In genomic region chr6:33271608-33272357, GRCh38 we compare ENCODE assay signal across 8 cellular contexts. TPM values are rescaled to one million over a fixed set of nuclear protein-coding genes. Genes with fewer than 3 reads are reported as not detected.
A peak's percentile ranks its signal among the peaks of the same experiment; 100 is the strongest.
DNase-seq lines count a peak whose midpoint lies in the region; TF ChIP-seq lines count a peak whose summit lies in the region.

TSS of gene RPS18 (plus strand) at chr6:33272075. CDS start at chr6:33272120, 45 bp downstream.
TSS of gene VPS52 (minus strand) at chr6:33271876. CDS start at chr6:33271675, 201 bp downstream.

- peak within 1 kb of the TSS; percentile 97 for H3K4me3 Mint-ChIP-seq in neural crest cell

- DNase-seq in HAP-1 (ENCODE audit: low spot score in 2 of 2), result peak; percentile 92 to 93
- DNase-seq in MM.1S, result peak; percentile 97
- peak; percentile 91 for DNase-seq in SIG-M5 (lab: John Stamatoyannopoulos, UW)
- DNase-seq in activated gamma-delta T cell (lab: John Stamatoyannopoulos, UW), result peak; percentile 75
- DNase-seq in fibroblast of villous mesenchyme (ENCODE audit: low read depth), result peak; percentile 100
- DNase-seq in neural crest cell (ENCODE audit: low read depth, low spot score), result peak; percentile 87

- H3K9ac ChIP-seq in ES-I3 (ENCODE audit: low read depth, low read length) (peak within 1 kb of the TSS; percentile 99), MM.1S (ENCODE audit: low read length) (peak within 1 kb of the TSS; percentile 94), stomach smooth muscle (ENCODE audit: low read length in 2 of 2) (peak within 1 kb of the TSS; percentile 98 to 99)

- H3K9me3 Mint-ChIP-seq in neural crest cell, result no peaks in the 10 kb centered on the region

- TF ChIP-seq CTCF in MM.1S (IDR thresholded peaks at IDR 0.05; ENCODE audit: low read length) (no peak), fibroblast of villous mesenchyme (IDR thresholded peaks at IDR 0.05; ENCODE audit: insufficient read depth, low read depth, low read length) (no peak), neural crest cell (conservative IDR thresholded peaks at IDR 0.05) (no peak)

- H3K4me1 Mint-ChIP-seq in neural crest cell, result peaks cover 57% of the 10 kb centered on the region

- H3K4me3 ChIP-seq in HAP-1, result peak within 1 kb of the TSS; percentile 78
- H3K4me3 ChIP-seq in MM.1S (ENCODE audit: low read length), result peak within 1 kb of the TSS; percentile 91
- peak within 1 kb of the TSS; percentile 99 for H3K4me3 ChIP-seq in fibroblast of villous mesenchyme (ENCODE audit: low read depth, low read length)
- H3K4me3 ChIP-seq in stomach smooth muscle (ENCODE audit: low read length in 2 of 2), result peak within 1 kb of the TSS; percentile 98

- H3K27ac ChIP-seq in MM.1S (ENCODE audit: low read length) (peak within 1 kb of the TSS; percentile 77), stomach smooth muscle (ENCODE audit: low read length) (peak within 1 kb of the TSS; percentile 98)

- peaks cover 22% of the 10 kb centered on the region for H4K20me1 ChIP-seq in MM.1S (ENCODE audit: insufficient read depth, low read length)

- H3K79me2 ChIP-seq in MM.1S (ENCODE audit: low read length), result peaks cover 60% of the 10 kb centered on the region

- H3K36me3 Mint-ChIP-seq in neural crest cell (ENCODE audit: low read depth), result peaks cover 20% of the 10 kb centered on the region

- H3K36me3 ChIP-seq in ES-I3 (ENCODE audit: insufficient read depth, low read length) (peaks cover 36% of the 10 kb centered on the region), HAP-1 (replicated peaks) (peaks cover 66% of the 10 kb centered on the region), MM.1S (replicated peaks; ENCODE audit: insufficient read depth, low read length) (peaks cover 12% of the 10 kb centered on the region; the same call in 1 of the 2 replicates), stomach smooth muscle (ENCODE audit: control insufficient read depth in 2 of 2, insufficient read depth in 2 of 2, low read length in 2 of 2) (peaks cover 33 to 51% of the 10 kb centered on the region in 2 donors)

- peaks cover 48% of the 10 kb centered on the region for H3F3A ChIP-seq in MM.1S (ENCODE audit: insufficient read depth, low read length)

- H3K4me2 ChIP-seq in MM.1S (ENCODE audit: low read depth, low read length), result peak within 1 kb of the TSS; percentile 81

- H3K27me3 Mint-ChIP-seq in neural crest cell (ENCODE audit: low read depth), result no peaks in the 10 kb centered on the region

- H3K27me3 ChIP-seq in HAP-1 (ENCODE audit: low read depth) (no peaks in the 10 kb centered on the region), MM.1S (replicated peaks; ENCODE audit: insufficient read depth, low read length) (no peaks in the 10 kb centered on the region), stomach smooth muscle (ENCODE audit: control insufficient read depth in 1 of 2, insufficient read depth in 2 of 2, low read length in 2 of 2) (no peaks in the 10 kb centered on the region)

- peaks cover 12% of the 10 kb centered on the region; the same call in 1 of the 2 replicates for H3K4me1 ChIP-seq in ES-I3 (ENCODE audit: insufficient read depth, low read length)
- H3K4me1 ChIP-seq in HAP-1, result peaks cover 25% of the 10 kb centered on the region
- peaks cover 9% of the 10 kb centered on the region for H3K4me1 ChIP-seq in MM.1S (ENCODE audit: low read length)
- H3K4me1 ChIP-seq in stomach smooth muscle (ENCODE audit: control insufficient read depth, insufficient read depth, low read length), result peaks cover 53% of the 10 kb centered on the region

- no peaks in the 10 kb centered on the region for H3K9me2 ChIP-seq in MM.1S (replicated peaks; ENCODE audit: insufficient read depth, low read length)

- H3K9me3 ChIP-seq in ES-I3 (ENCODE audit: control insufficient read depth, insufficient read depth, low read length) (no peaks in the 10 kb centered on the region), HAP-1 (no peaks in the 10 kb centered on the region), MM.1S (replicated peaks; ENCODE audit: insufficient read depth, low read length) (no peaks in the 10 kb centered on the region), stomach smooth muscle (ENCODE audit: control insufficient read depth in 2 of 2, low read length in 2 of 2) (no peaks in the 10 kb centered on the region)

- H2AFZ ChIP-seq in MM.1S (ENCODE audit: low read length), result peak within 1 kb of the TSS; percentile 89

- in situ Hi-C loops in HAP-1 (cut with MboI; ENCODE audit: low sequenced_read_pairs), result no loop called here

- H3K27ac Mint-ChIP-seq in neural crest cell (ENCODE audit: unreplicated experiment), result peak within 1 kb of the TSS; percentile 100

RNA-seq across cellular contexts. Expression of gene RPS18, which starts in this region (rescaled TPM):
- total RNA-seq in fibroblast of villous mesenchyme, result 1,877 and 2,083 TPM in 2 replicates
- total RNA-seq in neural crest cell, result 2,299 and 2,407 TPM in 2 replicates

RNA-seq across cellular contexts. Expression of gene VPS52, which starts in this region (rescaled TPM):
- total RNA-seq in fibroblast of villous mesenchyme, result 35.4 and 38.9 TPM in 2 replicates
- total RNA-seq in neural crest cell, result 53.2 and 57.3 TPM in 2 replicates

Comparison
In these comparisons a context has a peak if more than half of its experiments do, and no peak if none do; other contexts are left out.
1. Peak in every context shown above with its lines: DNase-seq, H3K4me3 ChIP-seq and H3K27ac ChIP-seq.